Comparison of ENCODE assay signal across 8 cellular contexts in the genomic region with DNA sequence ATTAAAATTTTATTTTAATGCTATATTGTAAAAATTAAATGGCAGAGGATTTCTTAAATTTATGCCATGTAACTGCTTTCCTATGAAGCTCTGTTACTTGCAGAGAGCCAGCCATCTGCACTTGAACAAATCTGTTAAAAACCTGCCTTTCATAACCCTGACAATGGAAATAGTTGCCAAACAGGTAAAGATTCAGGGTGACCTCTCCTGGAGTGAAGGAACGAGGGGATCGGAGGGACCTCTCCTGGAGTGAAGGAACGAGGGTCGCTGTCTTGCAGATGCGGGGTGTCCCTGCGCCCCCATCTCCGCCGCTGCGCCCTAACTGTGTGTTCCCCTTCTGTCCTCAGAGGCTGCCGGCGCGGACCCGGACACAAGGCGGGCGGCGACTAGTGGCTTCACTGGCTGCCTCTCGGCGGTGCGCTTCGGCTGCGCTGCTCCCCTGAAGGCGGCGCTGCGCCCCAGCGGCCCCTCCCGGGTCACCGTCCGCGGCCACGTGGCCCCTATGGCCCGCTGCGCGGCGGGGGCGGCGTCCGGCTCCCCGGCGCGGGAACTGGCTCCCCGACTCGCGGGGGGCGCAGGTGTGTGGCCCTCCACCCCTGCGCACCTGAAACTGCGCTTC.
DNase-seq lines count a peak whose midpoint lies in the region; ATAC-seq, FAIRE-seq and TF ChIP-seq lines count a peak whose summit lies in the region.
"Not testable (repeated sequence)": the region's sequence is repeated elsewhere in the genome, so short reads cannot be mapped to it uniquely, and the experiment has no call there.

No MANE protein-coding gene starts in this region.

- not testable (repeated sequence) for DNase-seq in A549 (ENCODE audit: low read depth in 1 of 2, low spot score in 1 of 2); body of pancreas; left cardiac atrium; left lung; mucosa of descending colon; upper lobe of right lung

- TF ChIP-seq POLR2A in A549 (IDR thresholded peaks at IDR 0.05; ENCODE audit: low read length); body of pancreas (IDR thresholded peaks at IDR 0.05): not testable (repeated sequence)

- H3K4me2 ChIP-seq in A549 = not testable (repeated sequence)

- POLR2A ChIA-PET in A549 (lab: Yijun Ruan, JAX) = not testable (repeated sequence)

- not testable (repeated sequence) for H3K4me3 ChIP-seq in A549, body of pancreas, left lung, mucosa of descending colon, upper lobe of right lung

- WGBS in A549 (ENCODE audit: missing lambda C conversion rate) = no CpG with 5 or more reads among the region's 46 CpGs
- WGBS in body of pancreas, 2 donors = no CpG with 5 or more reads among the region's 46 CpGs

- 0 out of 6 replicates have a peak, but pooled peaks have one; percentile 34 to 40 for ATAC-seq in A549
- peak; percentile 43 for ATAC-seq in HG03103 (IDR thresholded peaks at IDR 0.05; ENCODE audit: low read depth, unreplicated experiment)
- ATAC-seq in SK-N-SH treated with all-trans-retinoic acid at 6 μM for 48 hours = peak; percentile 56
- ATAC-seq in body of pancreas = peak; percentile 38
- peak; percentile 44 to 65 for ATAC-seq in left cardiac atrium
- ATAC-seq in left lung = peak; percentile 93
- ATAC-seq in mucosa of descending colon = peak; percentile 92
- peak; percentile 67 for ATAC-seq in upper lobe of right lung

- H3K27ac ChIP-seq in A549, body of pancreas, left lung, upper lobe of right lung: not testable (repeated sequence)

- not testable (repeated sequence) for H3K4me1 ChIP-seq in A549; body of pancreas; left lung; mucosa of descending colon (ENCODE audit: low read depth); upper lobe of right lung

- not testable (repeated sequence) for H3K36me3 ChIP-seq in body of pancreas (replicated peaks in 1 of 2; ENCODE audit: insufficient read depth in 1 of 2, low read depth in 2 of 2); left lung; mucosa of descending colon (ENCODE audit: low read depth); upper lobe of right lung

- TF ChIP-seq EP300 in A549 (IDR thresholded peaks at IDR 0.05) = not testable (repeated sequence)

- CTCF ChIA-PET in A549 (lab: Yijun Ruan, JAX) = not testable (repeated sequence)

- not testable (repeated sequence) for TF ChIP-seq RAD21 in A549 (conservative IDR thresholded peaks at IDR 0.05 in 1 of 2, IDR thresholded peaks at IDR 0.05 in 1 of 2)

- H3K9me3 ChIP-seq in A549, body of pancreas, left lung, mucosa of descending colon, upper lobe of right lung: not testable (repeated sequence)

- intact Hi-C loops in body of pancreas (cut with DNase I); left cardiac atrium (cut with DNase I); left lung (cut with DNase I); mucosa of descending colon (cut with DNase I, micrococcal nuclease); upper lobe of right lung (cut with DNase I): not testable (repeated sequence)

- TF ChIP-seq CTCF in A549 (IDR thresholded peaks at IDR 0.05); body of pancreas (IDR thresholded peaks at IDR 0.05); left lung (IDR thresholded peaks at IDR 0.05); mucosa of descending colon (IDR thresholded peaks at IDR 0.05); upper lobe of right lung (IDR thresholded peaks at IDR 0.05): not testable (repeated sequence)

- FAIRE-seq in A549 (lab: Jason Lieb, UNC) = not testable (repeated sequence)

- H3K27me3 ChIP-seq in body of pancreas, left lung, upper lobe of right lung: not testable (repeated sequence)

Comparison
In these comparisons a context has a peak if more than half of its experiments do, and no peak if none do; other contexts are left out.
1. ATAC-seq: peak in every context shown above with its lines; median percentile 93 in left lung; 92 in mucosa of descending colon; 67 in upper lobe of right lung; 56 in SK-N-SH treated with all-trans-retinoic acid at 6 μM for 48 hours; 54 in left cardiac atrium; 43 in HG03103; 38 in body of pancreas; 37 in A549.